ENCODE assay signal across 8 cellular contexts in genomic region chr3:173397161-173398110, GRCh38. TPM values are rescaled to one million over a fixed set of nuclear protein-coding genes. Genes with fewer than 3 reads are reported as not detected.
DNase-seq lines count a peak whose midpoint lies in the region; ATAC-seq and TF ChIP-seq lines count a peak whose summit lies in the region.

TSS of gene NLGN1 (plus strand) at chr3:173397744.

- peaks cover 28% of the 10 kb centered on the region for H3K27me3 Mint-ChIP-seq in brain

- no peaks in the 10 kb centered on the region for H3K9me3 Mint-ChIP-seq in brain

- ATAC-seq in HG02840 (IDR thresholded peaks at IDR 0.05; ENCODE audit: low FRiP score, unreplicated experiment), result no peak
- ATAC-seq in HG02642 (IDR thresholded peaks at IDR 0.05; ENCODE audit: poor library complexity, unreplicated experiment), result no peak

- H3K4me1 Mint-ChIP-seq in brain, result peaks cover 48% of the 10 kb centered on the region

- peak; percentile 48 for DNase-seq in A172 (ENCODE audit: low spot score)
- peak; percentile 48 for DNase-seq in GM10266 (ENCODE audit: extremely low spot score)
- DNase-seq in NCI-H526 (lab: John Stamatoyannopoulos, UW), result peak; percentile 29 to 81
- DNase-seq in hypothalamus (lab: John Stamatoyannopoulos, UW), result peak; percentile 14 to 93 (median 67)
- DNase-seq in posterior cingulate gyrus, result peak; percentile 61 to 96 (median 76)

- peak within 1 kb of the TSS; percentile 91 to 98 (median 97) for H3K27ac Mint-ChIP-seq in brain

- intact Hi-C loops in posterior cingulate gyrus (cut with DNase I), result loop anchor here (5.0 kb wide), 1 partner anchor 1045 kb away; no protein-coding TSS in a partner anchor

- H3K36me3 Mint-ChIP-seq in brain, result no peaks in the 10 kb centered on the region

- TF ChIP-seq CTCF in GM10266 (IDR thresholded peaks at IDR 0.05; ENCODE audit: control insufficient read depth, insufficient read depth, low read depth, missing control alignments) (no peak), brain (conservative IDR thresholded peaks at IDR 0.05) (peak; percentile 16 to 58)

- peak within 1 kb of the TSS; percentile 92 to 99 (median 96) for H3K4me3 Mint-ChIP-seq in brain

RNA-seq across cellular contexts. Expression of gene NLGN1, which starts in this region (rescaled TPM):
- total RNA-seq in A172 (2014; rRNA removed; shearing (Covaris generic)), result 0.50 and 0.72 TPM in 2 replicates
- polyA plus RNA-seq in brain (ENCODE audit: insufficient read depth, low read depth, low replicate concordance), result 6.3 TPM

Comparison
In these comparisons a context has a peak if more than half of its experiments do, and no peak if none do; other contexts are left out.
1. Peak in DNase-seq in A172; RNA of the gene not detected or under 1 TPM.